9 cellular contexts compared by ENCODE assay signal in the genomic region with DNA sequence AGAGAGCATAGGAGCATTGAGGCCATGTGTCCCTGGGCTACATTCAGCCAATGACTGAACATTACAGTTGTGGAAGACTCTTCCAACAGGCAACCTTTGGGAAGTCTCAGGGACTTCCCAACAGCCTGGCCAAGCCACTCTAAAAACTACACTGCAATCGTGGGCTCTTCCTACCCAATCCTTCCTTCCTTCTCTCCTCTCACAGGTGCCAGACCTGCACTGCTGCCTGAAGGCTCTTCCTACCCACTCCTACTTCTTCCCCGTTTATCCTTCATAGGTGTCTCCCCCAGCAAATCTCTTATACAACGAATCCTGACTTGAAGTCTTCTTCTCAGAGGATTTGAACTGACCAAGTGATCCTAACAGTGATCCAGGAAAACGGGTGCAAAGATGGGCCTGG.
"Had no signal": no experiment of that assay in that cellular context is flagged by ENCODE, and none has a peak within 500 bp of the region (broad histone marks: within the 10 kb centered on the region; RNA-seq: fewer than 3 reads in every experiment).

No MANE protein-coding gene starts in this region.

- H3K4me1 Mint-ChIP-seq: GM23338, H9 had no signal

- H3K4me3 ChIP-seq: GM23248, GM23338, HAP-1 had no signal

- H3K9me3 Mint-ChIP-seq: GM23338 had no signal

- H3K9me3 ChIP-seq: HAP-1 had no signal

- ATAC-seq: GM23338, HCT116 had no signal

- H3K27ac Mint-ChIP-seq: GM23338, H9, HFFc6 had no signal

- H3K4me1 ChIP-seq: HAP-1 had no signal

- DNase-seq: GOT3, H7, H9, HCEC 1CT, HFFc6 had no signal

- H3K36me3 ChIP-seq: HAP-1 had no signal

- H3K4me3 Mint-ChIP-seq: GM23338, H9, HFFc6 had no signal

- H3K27ac ChIP-seq: GM23248 had no signal
